12 cellular contexts compared by ENCODE assay signal in the genomic region with DNA sequence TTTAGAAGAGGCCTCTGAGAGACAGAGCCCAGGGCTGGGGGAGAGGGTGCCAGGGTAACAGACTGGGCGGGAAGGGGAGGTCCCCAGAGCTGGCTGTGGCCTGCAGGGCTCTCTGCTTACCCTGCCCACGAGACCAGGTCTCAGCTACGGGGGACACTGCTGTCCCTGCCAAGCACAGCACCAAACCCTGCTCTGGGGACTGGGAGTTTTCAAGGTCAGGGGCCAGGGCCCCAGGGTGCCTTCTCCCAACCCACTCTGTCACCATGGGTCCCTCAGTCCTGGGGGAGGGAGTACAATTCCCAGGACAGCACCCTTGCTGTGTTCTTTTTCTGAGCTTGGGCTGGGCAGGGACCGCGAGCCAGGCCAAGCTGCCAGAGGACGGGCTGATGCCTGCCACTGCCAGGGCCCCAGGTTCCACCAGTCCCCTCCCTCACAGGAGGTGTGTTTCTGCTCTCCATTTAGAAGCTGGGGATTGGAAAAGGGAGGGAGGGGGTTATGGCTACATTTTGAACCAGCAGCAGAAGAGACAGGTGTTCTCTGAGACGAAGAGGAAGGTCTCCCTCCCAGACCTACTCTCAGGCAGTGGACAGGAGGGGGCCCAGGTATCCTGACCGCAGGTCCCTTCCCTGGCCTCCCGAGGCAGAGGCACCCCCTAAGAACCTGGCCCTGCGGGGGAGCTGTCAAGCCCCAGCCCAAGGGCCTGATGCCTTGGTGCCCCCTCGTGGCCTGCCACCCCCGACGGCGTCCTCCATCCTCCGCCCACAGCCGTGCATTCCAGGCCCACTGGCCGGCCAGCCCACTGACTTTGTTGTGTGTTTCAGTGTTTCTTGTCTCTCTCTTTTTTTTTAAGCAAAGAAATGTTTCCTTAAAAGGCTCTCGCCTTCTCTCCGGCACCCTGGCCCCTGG.
DNase-seq lines count a peak whose midpoint lies in the region; ATAC-seq and TF ChIP-seq lines count a peak whose summit lies in the region.
"Had no signal": no experiment of that assay in that cellular context is flagged by ENCODE, and none has a peak within 500 bp of the region (broad histone marks: within the 10 kb centered on the region; RNA-seq: fewer than 3 reads in every experiment).

No MANE protein-coding gene starts in this region.

- peak; percentile 49 for TF ChIP-seq CTCF in AG04450 (IDR thresholded peaks at IDR 0.05; ENCODE audit: low read depth, low read length)
- peak; percentile 20 for TF ChIP-seq CTCF in astrocyte of the spinal cord (IDR thresholded peaks at IDR 0.05; ENCODE audit: low read depth, low read length)
- no peak for TF ChIP-seq CTCF in activated CD8-positive, alpha-beta T cell treated with anti-CD3 and anti-CD28 coated beads for 36 hours (IDR thresholded peaks at IDR 0.05)

- H3K4me1 ChIP-seq in rectal smooth muscle tissue (ENCODE audit: control insufficient read depth, insufficient read depth, low read length), result peaks cover 85% of the 10 kb centered on the region

- no peaks in the 10 kb centered on the region for H3K4me1 Mint-ChIP-seq in activated CD8-positive, alpha-beta T cell treated with anti-CD3 and anti-CD28 coated beads for 36 hours (ENCODE audit: low read depth)
- H3K4me1 Mint-ChIP-seq in activated naive CD8-positive, alpha-beta T cell treated with anti-CD3 and anti-CD28 coated beads, Interleukin-2, amount 50 U/mL, for 24 hours, result no peaks in the 10 kb centered on the region
- H3K4me1 Mint-ChIP-seq: activated naive CD4-positive, alpha-beta T cell treated with anti-CD3 and anti-CD28 coated beads, Interleukin-2, amount 10 ng/mL, durations not matched to agents 7 days and 5 days had no signal

- no peaks in the 10 kb centered on the region for H3K27me3 Mint-ChIP-seq in activated CD8-positive, alpha-beta T cell treated with anti-CD3 and anti-CD28 coated beads for 36 hours
- no peaks in the 10 kb centered on the region for H3K27me3 Mint-ChIP-seq in activated naive CD8-positive, alpha-beta T cell treated with anti-CD3 and anti-CD28 coated beads, Interleukin-2, amount 50 U/mL, for 24 hours

- peak overlapping the region; percentile 87 for H3K27ac ChIP-seq in AG04450 (ENCODE audit: low read depth, low read length)
- H3K27ac ChIP-seq in rectal smooth muscle tissue (ENCODE audit: low read depth, low read length), result peak overlapping the region; percentile 98
- H3K27ac ChIP-seq: C4-2B had no signal

- CTCF ChIA-PET in AG04450 (lab: Charles Lee), result interaction anchor here (1.0 to 2.4 kb wide), 6 partner anchors 21 to 133 kb away, joined by 3 to 6 read pairs (median 6); no protein-coding TSS in a partner anchor
- CTCF ChIA-PET in activated CD8-positive, alpha-beta T cell treated with anti-CD3 and anti-CD28 coated beads for 36 hours (lab: Charles Lee), result no interaction called here

- H3K4me3 ChIP-seq in AG04450 (ENCODE audit: low read depth, low read length) (no peak overlapping the region), astrocyte of the spinal cord (ENCODE audit: low read depth, low read length) (no peak overlapping the region), rectal smooth muscle tissue (ENCODE audit: low read length) (peak overlapping the region; percentile 7)

- no peaks in the 10 kb centered on the region for H3K9me3 Mint-ChIP-seq in activated CD8-positive, alpha-beta T cell treated with anti-CD3 and anti-CD28 coated beads for 36 hours
- H3K9me3 Mint-ChIP-seq in activated naive CD8-positive, alpha-beta T cell treated with anti-CD3 and anti-CD28 coated beads, Interleukin-2, amount 50 U/mL, for 24 hours, result no peaks in the 10 kb centered on the region
- H3K9me3 Mint-ChIP-seq: activated naive CD4-positive, alpha-beta T cell treated with anti-CD3 and anti-CD28 coated beads, Interleukin-2, amount 10 ng/mL, durations not matched to agents 7 days and 5 days; natural killer cell treated with Interleukin-12 subunit alpha and Interleukin-12 subunit beta and Interleukin-15 and Interleukin-18, amount 100 ng/mL, for 72 hours; WTC11 had no signal

- ATAC-seq in activated CD8-positive, alpha-beta T cell treated with anti-CD3 and anti-CD28 coated beads for 36 hours, result no peak
- ATAC-seq in HG03095 (IDR thresholded peaks at IDR 0.05; ENCODE audit: unreplicated experiment), result no peak
- ATAC-seq in activated naive CD8-positive, alpha-beta T cell treated with anti-CD3 and anti-CD28 coated beads, Interleukin-2, amount 50 U/mL, for 24 hours, result no peak
- no peak for ATAC-seq in GM18858 (IDR thresholded peaks at IDR 0.05; ENCODE audit: unreplicated experiment)
- ATAC-seq: natural killer cell treated with Interleukin-12 subunit alpha and Interleukin-12 subunit beta and Interleukin-15 and Interleukin-18, amount 100 ng/mL, for 72 hours; WTC11 had no signal

- in situ Hi-C loops in astrocyte of the spinal cord (cut with HindIII; ENCODE audit: low sequenced_read_pairs), result no loop called here

- intact Hi-C loops in activated CD8-positive, alpha-beta T cell treated with anti-CD3 and anti-CD28 coated beads for 36 hours (cut with micrococcal nuclease), result no loop called here

- no peaks in the 10 kb centered on the region for H3K36me3 Mint-ChIP-seq in activated CD8-positive, alpha-beta T cell treated with anti-CD3 and anti-CD28 coated beads for 36 hours (ENCODE audit: low read depth)
- no peaks in the 10 kb centered on the region for H3K36me3 Mint-ChIP-seq in activated naive CD8-positive, alpha-beta T cell treated with anti-CD3 and anti-CD28 coated beads, Interleukin-2, amount 50 U/mL, for 24 hours (ENCODE audit: low read depth)
- H3K36me3 Mint-ChIP-seq: activated naive CD4-positive, alpha-beta T cell treated with anti-CD3 and anti-CD28 coated beads, Interleukin-2, amount 10 ng/mL, durations not matched to agents 7 days and 5 days; natural killer cell treated with Interleukin-12 subunit alpha and Interleukin-12 subunit beta and Interleukin-15 and Interleukin-18, amount 100 ng/mL, for 72 hours; WTC11 had no signal

- no peaks in the 10 kb centered on the region; the same call in 1 of the 2 replicates for H3K9me3 ChIP-seq in AG04450 (ENCODE audit: control insufficient read depth, insufficient read depth, low read length)

- peak overlapping the region; percentile 45 for H3K9ac ChIP-seq in rectal smooth muscle tissue (ENCODE audit: low read length)

- H3K27me3 ChIP-seq in AG04450 (ENCODE audit: control insufficient read depth, insufficient read depth, low read length) (no peaks in the 10 kb centered on the region), rectal smooth muscle tissue (ENCODE audit: control insufficient read depth, insufficient read depth, low read length) (no peaks in the 10 kb centered on the region)

- peaks cover 3% of the 10 kb centered on the region for H3K36me3 ChIP-seq in rectal smooth muscle tissue (ENCODE audit: control insufficient read depth, insufficient read depth, low read length)

- no peak overlapping the region for H3K4me3 Mint-ChIP-seq in activated CD8-positive, alpha-beta T cell treated with anti-CD3 and anti-CD28 coated beads for 36 hours
- no peak overlapping the region for H3K4me3 Mint-ChIP-seq in activated naive CD8-positive, alpha-beta T cell treated with anti-CD3 and anti-CD28 coated beads, Interleukin-2, amount 50 U/mL, for 24 hours
- H3K4me3 Mint-ChIP-seq: activated naive CD4-positive, alpha-beta T cell treated with anti-CD3 and anti-CD28 coated beads, Interleukin-2, amount 10 ng/mL, durations not matched to agents 7 days and 5 days; natural killer cell treated with Interleukin-12 subunit alpha and Interleukin-12 subunit beta and Interleukin-15 and Interleukin-18, amount 100 ng/mL, for 72 hours; WTC11 had no signal

- DNase-seq in AG04450 (ENCODE audit: low read depth, low spot score) (no peak), astrocyte of the spinal cord (ENCODE audit: low read depth, low spot score) (no peak), iris pigment epithelial cell (ENCODE audit: low read depth) (peak; percentile 34)
- no peak for DNase-seq in activated CD8-positive, alpha-beta T cell treated with anti-CD3 and anti-CD28 coated beads for 36 hours
- DNase-seq in activated naive CD8-positive, alpha-beta T cell treated with anti-CD3 and anti-CD28 coated beads, Interleukin-2, amount 50 U/mL, for 24 hours, result no peak
- DNase-seq: activated naive CD4-positive, alpha-beta T cell treated with anti-CD3 and anti-CD28 coated beads, Interleukin-2, amount 10 ng/mL, durations not matched to agents 7 days and 5 days had no signal

- POLR2A ChIA-PET in AG04450 (lab: Yijun Ruan, JAX), result interaction anchor here (0.5 kb wide), 1 partner anchor 21 kb away, joined by 3 read pairs; no protein-coding TSS in a partner anchor
- POLR2A ChIA-PET in activated CD8-positive, alpha-beta T cell treated with anti-CD3 and anti-CD28 coated beads for 36 hours (lab: Charles Lee), result no interaction called here

- H3K27ac Mint-ChIP-seq in activated CD8-positive, alpha-beta T cell treated with anti-CD3 and anti-CD28 coated beads for 36 hours, result no peak overlapping the region
- H3K27ac Mint-ChIP-seq in activated naive CD8-positive, alpha-beta T cell treated with anti-CD3 and anti-CD28 coated beads, Interleukin-2, amount 50 U/mL, for 24 hours, result no peak overlapping the region
- H3K27ac Mint-ChIP-seq: activated naive CD4-positive, alpha-beta T cell treated with anti-CD3 and anti-CD28 coated beads, Interleukin-2, amount 10 ng/mL, durations not matched to agents 7 days and 5 days; natural killer cell treated with Interleukin-12 subunit alpha and Interleukin-12 subunit beta and Interleukin-15 and Interleukin-18, amount 100 ng/mL, for 72 hours; WTC11 had no signal
